ENCODE assay signal across 15 cellular contexts in genomic region chr6:83252717-83253116, GRCh38. TPM values are rescaled to one million over a fixed set of nuclear protein-coding genes. Genes with fewer than 3 reads are reported as not detected.
DNase-seq lines count a peak whose midpoint lies in the region; ATAC-seq and TF ChIP-seq lines count a peak whose summit lies in the region.
"Had no signal": no experiment of that assay in that cellular context is flagged by ENCODE, and none has a peak within 500 bp of the region (broad histone marks: within the 10 kb centered on the region; RNA-seq: fewer than 3 reads in every experiment).

No MANE protein-coding gene starts in this region.

- no peak overlapping the region for H3K4me3 ChIP-seq in epithelial cell of proximal tubule (ENCODE audit: low read depth, low read length)
- H3K4me3 ChIP-seq: skin epidermis had no signal

- CTCF ChIA-PET in RWPE1 (lab: Yijun Ruan, JAX) = no interaction called here

- POLR2A ChIA-PET in RWPE1 (lab: Yijun Ruan, JAX; ENCODE audit: low non-redundant PET) = no interaction called here

- ATAC-seq in HG03442 (IDR thresholded peaks at IDR 0.05; ENCODE audit: unreplicated experiment) = no peak
- no peak for ATAC-seq in GM21515 (IDR thresholded peaks at IDR 0.05; ENCODE audit: unreplicated experiment)
- ATAC-seq in HG03175 (IDR thresholded peaks at IDR 0.05; ENCODE audit: unreplicated experiment) = no peak
- ATAC-seq: stimulated activated naive CD8-positive, alpha-beta T cell treated with anti-CD3 and anti-CD28 coated beads, Interleukin-15, Interleukin-2, amounts not matched to agents 100 U/mL and 50 U/mL, for 24 hours had no signal

- no peak overlapping the region for H3K27ac ChIP-seq in RWPE1
- H3K27ac ChIP-seq: epithelial cell of prostate, skin epidermis had no signal

- DNase-seq in GM03348 (ENCODE audit: low spot score) (peak; percentile 3), RWPE1 (ENCODE audit: low spot score) (peak; percentile 1), epithelial cell of proximal tubule (ENCODE audit: low read depth) (peak; percentile 20), non-pigmented ciliary epithelial cell (ENCODE audit: low read depth) (peak; percentile 47), RKO (ENCODE audit: low spot score) (no peak)
- DNase-seq: activated naive CD4-positive, alpha-beta T cell treated with anti-CD3 and anti-CD28 coated beads, Interleukin-2, amount 50 U/mL, for 16 hours; CD4-positive, CD25-positive, alpha-beta regulatory T cell; cerebellar nuclear complex; OCI-M1; stimulated activated naive CD8-positive, alpha-beta T cell treated with anti-CD3 and anti-CD28 coated beads, Interleukin-15, Interleukin-2, amounts not matched to agents 100 U/mL and 50 U/mL, for 24 hours had no signal

- TF ChIP-seq CTCF in RWPE1 (conservative IDR thresholded peaks at IDR 0.05; ENCODE audit: low read depth) (no peak), epithelial cell of proximal tubule (conservative IDR thresholded peaks at IDR 0.05; ENCODE audit: low read depth, low read length) (no peak)

RNA-seq across cellular contexts. Expression of gene RWDD2A, which starts 59.6 kb away (rescaled TPM):
- 1.6 and 2.8 TPM in 2 replicates for total RNA-seq in epithelial cell of proximal tubule

RNA-seq across cellular contexts. Expression of gene PGM3, which starts 59.7 kb away (rescaled TPM):
- total RNA-seq in epithelial cell of proximal tubule = 26.5 and 33.1 TPM in 2 replicates
